ENCODE assay signal across 10 cellular contexts in genomic region chr4:154441124-154441523, GRCh38. TPM values are rescaled to one million over a fixed set of nuclear protein-coding genes. Genes with fewer than 3 reads are reported as not detected.
"Had no signal": no experiment of that assay in that cellular context is flagged by ENCODE, and none has a peak within 500 bp of the region (broad histone marks: within the 10 kb centered on the region; RNA-seq: fewer than 3 reads in every experiment).

No MANE protein-coding gene starts in this region.

- H3K36me3 Mint-ChIP-seq: IgD-negative memory B cell had no signal

- H3K4me1 Mint-ChIP-seq: IgD-negative memory B cell had no signal

- H3K4me2 ChIP-seq: KMS-11 had no signal

- FAIRE-seq: HepG2, HTR-8/SVneo had no signal

- H3K9me3 Mint-ChIP-seq: IgD-negative memory B cell had no signal

- H3K27ac ChIP-seq: HL-60, KMS-11 had no signal

- H3K9ac ChIP-seq: KMS-11 had no signal

- ATAC-seq: HepG2 had no signal

- H3K4me3 Mint-ChIP-seq: IgD-negative memory B cell had no signal

- H3K27ac Mint-ChIP-seq: IgD-negative memory B cell had no signal

- DNase-seq: IMR-90, KBM-7, KG1 had no signal

RNA-seq across cellular contexts. Expression of gene DCHS2, which starts 50.5 kb away (rescaled TPM):
- total RNA-seq: HepG2, HT-29, HT1080, IMR-90 had no signal
- polyA plus RNA-seq: IMR-90 had no signal
